Comparison of ENCODE assay signal across 9 cellular contexts in genomic region chr6:105991561-105992314, GRCh38.
DNase-seq lines count a peak whose midpoint lies in the region; TF ChIP-seq lines count a peak whose summit lies in the region.
"Had no signal": no experiment of that assay in that cellular context is flagged by ENCODE, and none has a peak within 500 bp of the region (broad histone marks: within the 10 kb centered on the region; RNA-seq: fewer than 3 reads in every experiment).

No MANE protein-coding gene starts in this region.

- peaks cover 28% of the 10 kb centered on the region for H3K23me2 ChIP-seq in H9 (ENCODE audit: insufficient read length, low read depth, low read length, poor library complexity, severe bottlenecking)

- H3K36me3 Mint-ChIP-seq in H9 (ENCODE audit: insufficient read depth in 1 of 3, low read depth in 3 of 3) = no peaks in the 10 kb centered on the region
- H3K36me3 Mint-ChIP-seq in activated T-helper 1 cell treated with anti-CD3 and anti-CD28 coated beads, Interleukin-12 subunit alpha, Interleukin-12 subunit beta, Interleukin-2, Interleukin-4 antibody, amounts not matched to agents 30 ng/mL and 10 ng/mL and 1 ng/mL, durations not matched to agents 14 hours and 24 hours and 36 hours (ENCODE audit: low read depth) = peaks cover 5% of the 10 kb centered on the region

- H3K79me1 ChIP-seq in H9 (ENCODE audit: insufficient read depth, low read depth, low read length, poor library complexity, severe bottlenecking) = no peaks in the 10 kb centered on the region

- H3K56ac ChIP-seq in H9 (ENCODE audit: insufficient read length, low read depth, low read length) = no peak overlapping the region

- TF ChIP-seq CTCF in H9 (conservative IDR thresholded peaks at IDR 0.05) = no peak
- TF ChIP-seq CTCF in MM.1S (IDR thresholded peaks at IDR 0.05; ENCODE audit: low read length) = no peak

- H3K4me1 Mint-ChIP-seq in H9 = peaks cover 29 to 39% of the 10 kb centered on the region in 2 experiments
- H3K4me1 Mint-ChIP-seq in activated T-helper 1 cell treated with anti-CD3 and anti-CD28 coated beads, Interleukin-12 subunit alpha, Interleukin-12 subunit beta, Interleukin-2, Interleukin-4 antibody, amounts not matched to agents 30 ng/mL and 10 ng/mL and 1 ng/mL, durations not matched to agents 14 hours and 24 hours and 36 hours (ENCODE audit: low read depth) = peaks cover 70% of the 10 kb centered on the region

- H2BK12ac ChIP-seq in H9 (ENCODE audit: insufficient read length, low read depth, low read length) = no peak overlapping the region

- no peak overlapping the region for H3K18ac ChIP-seq in H9 (ENCODE audit: insufficient read length, low read depth, low read length)

- H3K4me3 Mint-ChIP-seq in H9 = peak overlapping the region; percentile 78 to 89
- peak overlapping the region; percentile 89 for H3K4me3 Mint-ChIP-seq in activated T-helper 1 cell treated with anti-CD3 and anti-CD28 coated beads, Interleukin-12 subunit alpha, Interleukin-12 subunit beta, Interleukin-2, Interleukin-4 antibody, amounts not matched to agents 30 ng/mL and 10 ng/mL and 1 ng/mL, durations not matched to agents 14 hours and 24 hours and 36 hours

- H4K20me1 ChIP-seq in H9 (ENCODE audit: control insufficient read depth, insufficient read depth, insufficient read length) = peaks cover 2% of the 10 kb centered on the region
- H4K20me1 ChIP-seq in MM.1S (ENCODE audit: insufficient read depth, low read length) = no peaks in the 10 kb centered on the region

- peaks cover 4% of the 10 kb centered on the region in 2 experiments; a peak in 2 of 5 replicates for H3K9me3 Mint-ChIP-seq in H9
- no peaks in the 10 kb centered on the region for H3K9me3 Mint-ChIP-seq in activated T-helper 1 cell treated with anti-CD3 and anti-CD28 coated beads, Interleukin-12 subunit alpha, Interleukin-12 subunit beta, Interleukin-2, Interleukin-4 antibody, amounts not matched to agents 30 ng/mL and 10 ng/mL and 1 ng/mL, durations not matched to agents 14 hours and 24 hours and 36 hours

- H3K9me3 ChIP-seq in H9 (ENCODE audit: control insufficient read depth, low read depth, low read length) (no peaks in the 10 kb centered on the region), MM.1S (replicated peaks; ENCODE audit: insufficient read depth, low read length) (no peaks in the 10 kb centered on the region)

- no peak overlapping the region for H2BK5ac ChIP-seq in H9 (ENCODE audit: insufficient read length, low read length)

- H3K27me3 ChIP-seq in H9 (ENCODE audit: insufficient read depth, low read length) (peaks cover 68% of the 10 kb centered on the region), MM.1S (replicated peaks; ENCODE audit: insufficient read depth, low read length) (peaks cover 38% of the 10 kb centered on the region)

- no peak overlapping the region for H2AK5ac ChIP-seq in H9 (ENCODE audit: insufficient read length, low read length)

- H3K9me2 ChIP-seq in MM.1S (replicated peaks; ENCODE audit: insufficient read depth, low read length) = no peaks in the 10 kb centered on the region

- H3K27me3 Mint-ChIP-seq in H9 (ENCODE audit: low read depth) = peaks cover 98% of the 10 kb centered on the region
- H3K27me3 Mint-ChIP-seq in activated T-helper 1 cell treated with anti-CD3 and anti-CD28 coated beads, Interleukin-12 subunit alpha, Interleukin-12 subunit beta, Interleukin-2, Interleukin-4 antibody, amounts not matched to agents 30 ng/mL and 10 ng/mL and 1 ng/mL, durations not matched to agents 14 hours and 24 hours and 36 hours (ENCODE audit: insufficient read depth) = peaks cover 28% of the 10 kb centered on the region

- H3K27ac ChIP-seq in H9 (ENCODE audit: insufficient read length, low read depth, low read length) (no peak overlapping the region), MM.1S (ENCODE audit: low read length) (peak overlapping the region; percentile 88; the same call in 1 of the 2 replicates)
- H3K27ac ChIP-seq: 22Rv1 had no signal

- no peaks in the 10 kb centered on the region for H3K36me3 ChIP-seq in MM.1S (replicated peaks; ENCODE audit: insufficient read depth, low read length)

- H2BK20ac ChIP-seq in H9 (ENCODE audit: low read depth, low read length, poor library complexity, severe bottlenecking) = no peak overlapping the region

- no peak overlapping the region for H3T11ph ChIP-seq in H9 (ENCODE audit: low read length)

- H3K4me1 ChIP-seq in H9 (ENCODE audit: insufficient read depth, low read length) = peaks cover 6% of the 10 kb centered on the region; the same call in 1 of the 2 replicates
- H3K4me1 ChIP-seq in MM.1S (ENCODE audit: low read length) = peaks cover 2% of the 10 kb centered on the region; the same call in 1 of the 2 replicates

- H3K23ac ChIP-seq in H9 (ENCODE audit: insufficient read length, low read depth, low read length) = no peak overlapping the region

- H3K79me2 ChIP-seq in H9 (ENCODE audit: insufficient read depth, low read length) (no peaks in the 10 kb centered on the region), MM.1S (ENCODE audit: low read length) (peaks cover 54% of the 10 kb centered on the region)

- H3K14ac ChIP-seq in H9 (ENCODE audit: insufficient read depth, low read length) = no peak overlapping the region

- H3K4ac ChIP-seq in H9 (ENCODE audit: low read depth, low read length) = no peak overlapping the region

- peaks cover 19% of the 10 kb centered on the region for H3F3A ChIP-seq in MM.1S (ENCODE audit: insufficient read depth, low read length)

- H3K4me3 ChIP-seq in MM.1S (ENCODE audit: low read length) = peak overlapping the region; percentile 94
- H3K4me3 ChIP-seq in skeletal muscle cell (ENCODE audit: low read depth, low read length) = peak overlapping the region; percentile 75

- H4K8ac ChIP-seq in H9 (replicated peaks; ENCODE audit: insufficient read length, low read depth, low read length) = no peak overlapping the region

- intact Hi-C loops in activated T-helper 1 cell treated with anti-CD3 and anti-CD28 coated beads, Interleukin-12 subunit alpha, Interleukin-12 subunit beta, Interleukin-2, Interleukin-4 antibody, amounts not matched to agents 30 ng/mL and 10 ng/mL and 1 ng/mL, durations not matched to agents 14 hours and 24 hours and 36 hours (cut with micrococcal nuclease) = loop anchor here (1.0 to 5.0 kb wide), 8 partner anchors 8 to 559 kb away; partner anchors contain the start of gene PRDM1

- H4K91ac ChIP-seq in H9 (ENCODE audit: insufficient read length, low read depth, low read length) = no peak overlapping the region

- WGBS in H9 (ENCODE audit: extremely low coverage, insufficient read length, low lambda C conversion rate) = no CpG with 5 or more reads among the region's 23 CpGs

- H3K27ac Mint-ChIP-seq in H9 = no peak overlapping the region
- peak overlapping the region; percentile 96 for H3K27ac Mint-ChIP-seq in activated T-helper 1 cell treated with anti-CD3 and anti-CD28 coated beads, Interleukin-12 subunit alpha, Interleukin-12 subunit beta, Interleukin-2, Interleukin-4 antibody, amounts not matched to agents 30 ng/mL and 10 ng/mL and 1 ng/mL, durations not matched to agents 14 hours and 24 hours and 36 hours

- DNase-seq in DMS 273 (lab: John Stamatoyannopoulos, UW; ENCODE audit: unreplicated experiment) (peak; percentile 50), DMS 273 treated with DMSO at 0.1 percent for 48 hours (lab: John Stamatoyannopoulos, UW) (no peak), H9 (peak; percentile 54), MM.1S (peak; percentile 36), germinal center (ENCODE audit: low spot score) (peak; percentile 28), skeletal muscle cell (ENCODE audit: low read depth) (no peak), occipital lobe (lab: John Stamatoyannopoulos, UW) (no peak)
- no peak for DNase-seq in activated T-helper 1 cell treated with anti-CD3 and anti-CD28 coated beads, Interleukin-12 subunit alpha, Interleukin-12 subunit beta, Interleukin-2, Interleukin-4 antibody, amounts not matched to agents 30 ng/mL and 10 ng/mL and 1 ng/mL, durations not matched to agents 14 hours and 24 hours and 36 hours (ENCODE audit: low spot score)

- no peak overlapping the region for H2BK120ac ChIP-seq in H9 (ENCODE audit: low read depth, low read length, poor library complexity, severe bottlenecking)

- H3K4me2 ChIP-seq in H9 (ENCODE audit: insufficient read depth, insufficient read length, low read length) = peak overlapping the region; percentile 87
- H3K4me2 ChIP-seq in MM.1S (ENCODE audit: low read depth, low read length) = peak overlapping the region; percentile 91

- H3K9ac ChIP-seq in H9 (ENCODE audit: extremely low read depth, insufficient read length, low read length) = no peak overlapping the region
- peak overlapping the region; percentile 57 for H3K9ac ChIP-seq in MM.1S (ENCODE audit: low read length)

- H2AFZ ChIP-seq in H9 (ENCODE audit: low read length) = no peak overlapping the region
- H2AFZ ChIP-seq in MM.1S (ENCODE audit: low read length) = peak overlapping the region; percentile 87

- no peak overlapping the region for H4K5ac ChIP-seq in H9 (ENCODE audit: insufficient read length, low read depth, low read length)

- no peak overlapping the region for H2BK15ac ChIP-seq in H9 (ENCODE audit: low read depth, low read length)

Comparison
In these comparisons a context has a peak if more than half of its experiments do, and no peak if none do; other contexts are left out.
1. DNase-seq: peak in DMS 273 (single experiment), H9 (single experiment), MM.1S (single experiment) and germinal center (single experiment); none in DMS 273 treated with DMSO at 0.1 percent for 48 hours (single experiment), activated T-helper 1 cell treated with anti-CD3 and anti-CD28 coated beads, Interleukin-12 subunit alpha, Interleukin-12 subunit beta, Interleukin-2, Interleukin-4 antibody, amounts not matched to agents 30 ng/mL and 10 ng/mL and 1 ng/mL, durations not matched to agents 14 hours and 24 hours and 36 hours (single experiment), skeletal muscle cell (single experiment) and occipital lobe (single experiment).